In the genomic region with DNA sequence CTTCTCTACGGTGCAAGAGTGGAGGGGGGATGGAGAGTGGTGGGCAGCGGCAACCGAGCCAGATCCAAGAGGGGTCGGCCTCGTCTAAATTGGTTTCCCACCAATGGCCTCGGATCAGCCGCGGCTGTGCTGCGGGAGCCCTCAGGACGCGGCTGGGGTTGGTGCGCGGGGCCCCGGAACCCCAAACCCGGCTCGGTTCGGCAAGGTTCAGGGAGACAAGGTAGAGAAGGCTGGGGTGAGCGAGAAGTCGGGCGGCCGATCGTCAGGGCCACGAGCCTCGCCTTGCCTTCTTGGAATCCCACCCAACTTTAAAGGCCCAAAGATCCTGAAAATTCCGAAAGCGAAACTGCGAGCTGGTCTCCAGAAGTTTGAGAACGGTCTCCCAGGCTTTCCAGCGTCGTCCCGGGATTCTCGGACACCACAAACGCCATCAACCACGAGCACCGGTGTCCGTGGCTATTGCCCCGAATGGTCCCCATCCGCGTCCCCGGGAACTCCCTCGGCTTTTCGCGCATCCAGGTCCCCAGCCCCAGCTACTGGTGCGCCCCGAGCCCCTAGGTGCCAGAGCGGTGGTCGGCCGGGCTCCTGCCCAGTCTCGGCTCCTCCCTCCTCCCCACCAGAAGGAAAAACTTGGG, we compare ENCODE assay signal across 10 cellular contexts. TPM values are rescaled to one million over a fixed set of nuclear protein-coding genes. Genes with fewer than 3 reads are reported as not detected.
A peak's percentile ranks its signal among the peaks of the same experiment; 100 is the strongest.
DNase-seq lines count a peak whose midpoint lies in the region; ATAC-seq and TF ChIP-seq lines count a peak whose summit lies in the region.
"Had no signal": no experiment of that assay in that cellular context is flagged by ENCODE, and none has a peak within 500 bp of the region (broad histone marks: within the 10 kb centered on the region; RNA-seq: fewer than 3 reads in every experiment).

No MANE protein-coding gene starts in this region.

- TF ChIP-seq CTCF in body of pancreas (IDR thresholded peaks at IDR 0.05) (no peak), right lobe of liver (IDR thresholded peaks at IDR 0.05) (no peak)

- intact Hi-C loops in body of pancreas (cut with DNase I) (no loop called here), right lobe of liver (cut with DNase I) (no loop called here)

- no peaks in the 10 kb centered on the region for H3K27me3 ChIP-seq in body of pancreas
- peaks cover 0 to 25% of the 10 kb centered on the region in 2 donors for H3K27me3 ChIP-seq in right lobe of liver

- peaks cover 13% of the 10 kb centered on the region for H3K27me3 Mint-ChIP-seq in T-helper 1 cell treated with Interleukin-12 subunit alpha and Interleukin-12 subunit beta and Interleukin-4 antibody, amounts not matched to agents 30 μg/mL and 1 μg/mL, for 36 hours (ENCODE audit: low read depth)

- no peaks in the 10 kb centered on the region for H3K9me3 Mint-ChIP-seq in T-helper 1 cell treated with Interleukin-12 subunit alpha and Interleukin-12 subunit beta and Interleukin-4 antibody, amounts not matched to agents 30 μg/mL and 1 μg/mL, for 36 hours

- peak overlapping the region; percentile 80 for H3K27ac Mint-ChIP-seq in T-helper 1 cell treated with Interleukin-12 subunit alpha and Interleukin-12 subunit beta and Interleukin-4 antibody, amounts not matched to agents 30 μg/mL and 1 μg/mL, for 36 hours

- no peak for DNase-seq in T-helper 1 cell
- DNase-seq in body of pancreas, result peak in 1 of 4 donors; percentile 15
- peak in 1 of 3 donors; percentile 23 for DNase-seq in right lobe of liver
- DNase-seq in substantia nigra (lab: John Stamatoyannopoulos, UW), result peak in 6 of 49 donors; percentile 19 to 49 (median 34)
- no peak for DNase-seq in HT-29 (ENCODE audit: low spot score)
- no peak for DNase-seq in stimulated activated CD4-positive, alpha-beta T cell treated with anti-CD3 and anti-CD28 coated beads, Interleukin-15, amount 100 ng/mL, for 24 hours
- DNase-seq: cortex of kidney had no signal

- peak overlapping the region; percentile 99 for H3K4me3 Mint-ChIP-seq in T-helper 1 cell treated with Interleukin-12 subunit alpha and Interleukin-12 subunit beta and Interleukin-4 antibody, amounts not matched to agents 30 μg/mL and 1 μg/mL, for 36 hours

- no peaks in the 10 kb centered on the region for H3K36me3 ChIP-seq in body of pancreas (replicated peaks in 1 of 2; ENCODE audit: insufficient read depth in 1 of 2, low read depth in 2 of 2)
- no peaks in the 10 kb centered on the region for H3K36me3 ChIP-seq in right lobe of liver

- ATAC-seq in body of pancreas (no peak), right lobe of liver (no peak), GM19395 (IDR thresholded peaks at IDR 0.05; ENCODE audit: unreplicated experiment) (no peak)

- peaks cover 57% of the 10 kb centered on the region for H3K4me1 Mint-ChIP-seq in T-helper 1 cell treated with Interleukin-12 subunit alpha and Interleukin-12 subunit beta and Interleukin-4 antibody, amounts not matched to agents 30 μg/mL and 1 μg/mL, for 36 hours (ENCODE audit: low read depth)

- H3K9me3 ChIP-seq in body of pancreas (no peaks in the 10 kb centered on the region), right lobe of liver (no peaks in the 10 kb centered on the region)

- peaks cover 45% of the 10 kb centered on the region for H3K4me1 ChIP-seq in body of pancreas
- H3K4me1 ChIP-seq in right lobe of liver, result peaks cover 0 to 37% (median 7%) of the 10 kb centered on the region in 4 donors

- TF ChIP-seq POLR2A in body of pancreas (IDR thresholded peaks at IDR 0.05), result no peak
- no peak for TF ChIP-seq POLR2A in right lobe of liver (IDR thresholded peaks at IDR 0.05)

- H3K27ac ChIP-seq in body of pancreas (peak overlapping the region in 3 of 4 donors; percentile 10 to 47 (median 23)), right lobe of liver (peak overlapping the region; percentile 31 to 70 (median 54)), substantia nigra (ENCODE audit: low read depth, low read length, poor library complexity, severe bottlenecking) (peak overlapping the region; percentile 80)
- H3K27ac ChIP-seq: 22Rv1 had no signal

- H3K4me3 ChIP-seq in body of pancreas (peak overlapping the region in 1 of 2 donors; percentile 73), right lobe of liver (peak overlapping the region; percentile 52 to 67 (median 66))

- peaks cover 19% of the 10 kb centered on the region for H3K36me3 Mint-ChIP-seq in T-helper 1 cell treated with Interleukin-12 subunit alpha and Interleukin-12 subunit beta and Interleukin-4 antibody, amounts not matched to agents 30 μg/mL and 1 μg/mL, for 36 hours (ENCODE audit: low read depth)

- WGBS in body of pancreas, 2 donors, result 14 to 21% methylated on average over 11 to 48 of the region's 49 CpGs
- WGBS in right lobe of liver (ENCODE audit: insufficient coverage, low coverage, low lambda C conversion rate, missing lambda C conversion rate), result 17% methylated on average over 24 of the region's 49 CpGs

RNA-seq across cellular contexts. Expression of gene SFMBT2, which starts 3.3 kb away (rescaled TPM):
- total RNA-seq in body of pancreas (1 to 10 TPM; 1.6 to 3.4 TPM), right lobe of liver (1 to 10 TPM; 1.4 to 3.4 (median 1.8) TPM)
- total RNA-seq in HT-29 (2014; rRNA removed; shearing (Covaris generic)), result 0.03 TPM in 1 of 2 replicates, not detected in the other

Comparison
In these comparisons a context has a peak if more than half of its experiments do, and no peak if none do; other contexts are left out.
1. H3K27ac ChIP-seq: peak in every context shown above with its lines; median percentile 80 in substantia nigra; 54 in right lobe of liver; 23 in body of pancreas.